ENCODE assay signal across 8 cellular contexts in genomic region chr9:96048116-96048953, GRCh38.
A peak's percentile ranks its signal among the peaks of the same experiment; 100 is the strongest.
DNase-seq lines count a peak whose midpoint lies in the region; ATAC-seq, FAIRE-seq and TF ChIP-seq lines count a peak whose summit lies in the region.

No MANE protein-coding gene starts in this region.

- H3K4me1 Mint-ChIP-seq in natural killer cell, result peaks cover 0 to 6% of the 10 kb centered on the region in 2 donors

- peaks cover 7% of the 10 kb centered on the region for H3K27me3 ChIP-seq in fibroblast of lung (ENCODE audit: control insufficient read depth, insufficient read depth, low read length)
- H3K27me3 ChIP-seq in transverse colon, result peaks cover 3% of the 10 kb centered on the region

- TF ChIP-seq POLR2A in transverse colon (IDR thresholded peaks at IDR 0.05), result no peak

- TF ChIP-seq EP300 in transverse colon (IDR thresholded peaks at IDR 0.05; ENCODE audit: low read depth), result no peak

- no peak overlapping the region for H2AFZ ChIP-seq in fibroblast of lung (ENCODE audit: low read length)

- intact Hi-C loops in natural killer cell (cut with micrococcal nuclease) (no loop called here), transverse colon (cut with DNase I; ENCODE audit: low total_unique reads) (no loop called here)

- no peaks in the 10 kb centered on the region for H3K36me3 Mint-ChIP-seq in natural killer cell

- no peaks in the 10 kb centered on the region for H3K9me3 Mint-ChIP-seq in natural killer cell

- ATAC-seq in natural killer cell (peak in 2 of 3 donors; percentile 57), GM19351 (IDR thresholded peaks at IDR 0.05; ENCODE audit: unreplicated experiment) (no peak)

- H3K36me3 ChIP-seq in fibroblast of lung (ENCODE audit: control insufficient read depth, insufficient read depth, low read length) (no peaks in the 10 kb centered on the region), transverse colon (no peaks in the 10 kb centered on the region)

- FAIRE-seq in HTR-8/SVneo (lab: Jason Lieb, UNC) (no peak), GM19239 (lab: Jason Lieb, UNC) (no peak)

- DNase-seq in activated T-cell treated with anti-CD3 and anti-CD28 coated beads for 24 hours (ENCODE audit: low read depth) (peak; percentile 20), fibroblast of lung (ENCODE audit: low read depth in 2 of 2) (peak; percentile 14 to 31), natural killer cell (no peak), transverse colon (no peak), HTR-8/SVneo (ENCODE audit: insufficient read length, low spot score) (no peak), GM19239 (ENCODE audit: insufficient read length, low spot score) (no peak)
- no peak for DNase-seq in activated T-cell treated with anti-CD3 and anti-CD28 coated beads, Interleukin-2, amount 50 U/mL, for 1 hour

- no peak overlapping the region for H3K9ac ChIP-seq in fibroblast of lung (ENCODE audit: insufficient read depth, low read length)

- in situ Hi-C loops in transverse colon (cut with MboI; ENCODE audit: low pct_ligation_motif_present in 1 of 4, low pct_unique_long_range_greater_than_20kb in 1 of 4, low sequenced_read_pairs in 3 of 4), result no loop called here

- H3K9me3 ChIP-seq in fibroblast of lung (ENCODE audit: control insufficient read depth, insufficient read depth, low read depth, low read length) (no peaks in the 10 kb centered on the region), transverse colon (no peaks in the 10 kb centered on the region)

- no peak overlapping the region for H3K4me3 Mint-ChIP-seq in natural killer cell

- no peak overlapping the region for H3K27ac ChIP-seq in fibroblast of lung (ENCODE audit: insufficient read depth, low read length)
- H3K27ac ChIP-seq in transverse colon, result peak overlapping the region; percentile 64 to 76 (median 68)

- TF ChIP-seq CTCF in fibroblast of lung (conservative IDR thresholded peaks at IDR 0.05 in 1 of 2, IDR thresholded peaks at IDR 0.05 in 1 of 2; ENCODE audit: low read depth in 1 of 2, low read length in 2 of 2), result no peak
- no peak for TF ChIP-seq CTCF in natural killer cell (IDR thresholded peaks at IDR 0.05)
- TF ChIP-seq CTCF in transverse colon (IDR thresholded peaks at IDR 0.05), result no peak

- H3K4me3 ChIP-seq in fibroblast of lung (replicated peaks in 1 of 4; ENCODE audit: control extremely low read depth in 1 of 4, insufficient read depth in 1 of 4, low read depth in 3 of 4, low read length in 4 of 4), result no peak overlapping the region
- no peak overlapping the region for H3K4me3 ChIP-seq in transverse colon

- H3K4me2 ChIP-seq in fibroblast of lung (ENCODE audit: extremely low read depth, insufficient read depth, low read length), result no peak overlapping the region

- no peaks in the 10 kb centered on the region for H3K79me2 ChIP-seq in fibroblast of lung (ENCODE audit: control insufficient read depth, insufficient read depth, low read length)

- no peak overlapping the region for H3K27ac Mint-ChIP-seq in natural killer cell

- H3K4me1 ChIP-seq in fibroblast of lung (ENCODE audit: control insufficient read depth, extremely low read depth, insufficient read depth, low read length) (no peaks in the 10 kb centered on the region), transverse colon (peaks cover 0 to 20% (median 4%) of the 10 kb centered on the region in 4 donors)

- WGBS in transverse colon (ENCODE audit: low coverage in 1 of 2), 2 donors, result 32 to 71% methylated on average over 9 to 24 of the region's 24 CpGs

- peaks cover 8% of the 10 kb centered on the region in 2 donors for H3K27me3 Mint-ChIP-seq in natural killer cell (ENCODE audit: low read depth in 2 of 2)

- no peaks in the 10 kb centered on the region for H4K20me1 ChIP-seq in fibroblast of lung (ENCODE audit: control insufficient read depth, extremely low read depth, insufficient read depth, low read length)

Comparison
In these comparisons a context has a peak if more than half of its experiments do, and no peak if none do; other contexts are left out.
1. DNase-seq: peak in activated T-cell treated with anti-CD3 and anti-CD28 coated beads for 24 hours (single experiment) and fibroblast of lung (2 of 2); none in activated T-cell treated with anti-CD3 and anti-CD28 coated beads, Interleukin-2, amount 50 U/mL, for 1 hour (single experiment), natural killer cell (single experiment), transverse colon (single experiment), HTR-8/SVneo (single experiment) and GM19239 (single experiment).